ENCODE assay signal across 10 cellular contexts in the genomic region with DNA sequence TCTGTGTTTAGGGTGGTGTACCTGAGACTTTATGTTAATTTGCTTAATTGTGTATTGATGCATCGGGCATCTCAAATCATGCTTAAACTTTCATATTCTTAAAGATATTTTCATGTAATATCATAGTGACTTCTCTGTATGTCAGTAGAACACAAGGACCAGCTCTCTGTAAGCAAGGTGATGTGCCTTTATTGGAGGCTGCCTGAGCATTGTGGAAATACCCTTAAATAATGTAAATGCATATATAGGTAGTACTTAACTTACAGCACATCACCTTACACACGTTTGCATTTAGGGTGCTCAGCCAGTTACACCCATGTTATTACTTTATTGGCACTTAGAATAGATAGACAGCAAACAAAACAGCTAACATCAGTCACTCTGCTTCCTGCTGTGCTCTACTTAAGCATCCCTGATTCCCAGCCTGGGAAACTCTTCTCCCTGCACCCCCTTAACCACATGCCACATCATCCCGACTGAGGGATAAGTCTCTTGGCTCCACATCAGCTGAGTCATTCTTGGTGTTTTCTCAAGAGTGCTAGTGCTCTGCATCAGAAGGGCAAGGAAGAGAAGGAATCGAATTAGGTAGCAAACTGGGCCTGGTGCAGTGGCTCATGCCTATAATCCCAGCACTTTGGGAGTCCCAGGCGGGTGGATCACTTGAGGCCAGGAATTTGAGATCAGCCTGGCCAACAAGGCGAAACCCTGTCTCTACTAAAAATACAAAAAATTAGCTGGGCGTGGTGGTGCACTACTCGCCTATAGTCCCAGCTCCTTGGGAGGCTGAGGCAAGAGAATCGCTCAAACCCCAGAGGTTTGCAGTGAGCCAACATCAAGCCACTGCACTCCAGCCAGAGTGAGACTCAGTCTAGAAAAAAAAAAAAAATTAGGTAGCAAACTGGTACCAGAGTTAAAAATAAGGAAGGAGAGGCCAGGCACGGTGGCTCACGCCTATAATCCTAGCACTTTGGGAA.
A peak's percentile ranks its signal among the peaks of the same experiment; 100 is the strongest.
DNase-seq lines count a peak whose midpoint lies in the region; ATAC-seq and TF ChIP-seq lines count a peak whose summit lies in the region.
"Had no signal": no experiment of that assay in that cellular context is flagged by ENCODE, and none has a peak within 500 bp of the region (broad histone marks: within the 10 kb centered on the region; RNA-seq: fewer than 3 reads in every experiment).

No MANE protein-coding gene starts in this region.

- no peaks in the 10 kb centered on the region for H3K79me2 ChIP-seq in neural cell (replicated peaks; ENCODE audit: insufficient read depth, low read length)

- peak; percentile 68 for ATAC-seq in esophagus mucosa
- ATAC-seq in GM18858 (IDR thresholded peaks at IDR 0.05; ENCODE audit: unreplicated experiment) = no peak
- no peak for ATAC-seq in stimulated activated memory B cell treated with anti-CD40 and anti-IgM and Interleukin-4, amounts not matched to agents 10 μg/mL and 1 μg/mL and 100 μg/mL, for 72 hours
- no peak for ATAC-seq in GM18868 (IDR thresholded peaks at IDR 0.05; ENCODE audit: unreplicated experiment)
- ATAC-seq in HG03025 (IDR thresholded peaks at IDR 0.05; ENCODE audit: low FRiP score, unreplicated experiment) = no peak

- no peaks in the 10 kb centered on the region for H4K20me1 ChIP-seq in neural cell (ENCODE audit: insufficient read depth)

- TF ChIP-seq CTCF in AG09319 (IDR thresholded peaks at IDR 0.05; ENCODE audit: low read depth, low read length) (no peak), neural cell (IDR thresholded peaks at IDR 0.05; ENCODE audit: poor library complexity, severe bottlenecking) (no peak)

- peaks cover 17% of the 10 kb centered on the region for H3K36me3 Mint-ChIP-seq in stimulated activated memory B cell treated with anti-CD40 and anti-IgM and Interleukin-4, amounts not matched to agents 10 μg/mL and 1 μg/mL and 100 μg/mL, for 72 hours

- no peaks in the 10 kb centered on the region for H3K27me3 Mint-ChIP-seq in stimulated activated memory B cell treated with anti-CD40 and anti-IgM and Interleukin-4, amounts not matched to agents 10 μg/mL and 1 μg/mL and 100 μg/mL, for 72 hours

- H3K27me3 ChIP-seq in NT2/D1 (ENCODE audit: insufficient read depth, insufficient read length) (no peaks in the 10 kb centered on the region), neural cell (ENCODE audit: insufficient read depth, low read depth, low read length) (no peaks in the 10 kb centered on the region)

- peak; percentile 96 for DNase-seq in AG09319 (ENCODE audit: extremely low read depth, low read depth)
- DNase-seq in NT2/D1 (ENCODE audit: low read depth, low spot score) = peak; percentile 89
- DNase-seq: activated CD4-positive, alpha-beta memory T cell treated with anti-CD3 and anti-CD28 coated beads, Interleukin-2, amount 10 ng/mL, durations not matched to agents 7 days and 5 days; NCI-H2029 treated with DMSO at 0.1 percent for 48 hours had no signal

- H2AFZ ChIP-seq in neural cell (ENCODE audit: low read depth, low read length) = no peak overlapping the region

- TF ChIP-seq RAD21 in neural cell (conservative IDR thresholded peaks at IDR 0.05) = no peak

- H3K9me3 Mint-ChIP-seq in stimulated activated memory B cell treated with anti-CD40 and anti-IgM and Interleukin-4, amounts not matched to agents 10 μg/mL and 1 μg/mL and 100 μg/mL, for 72 hours = no peaks in the 10 kb centered on the region
- H3K9me3 Mint-ChIP-seq: activated CD4-positive, alpha-beta memory T cell treated with anti-CD3 and anti-CD28 coated beads, Interleukin-2, amount 10 ng/mL, durations not matched to agents 7 days and 5 days had no signal

- H3K27ac Mint-ChIP-seq in stimulated activated memory B cell treated with anti-CD40 and anti-IgM and Interleukin-4, amounts not matched to agents 10 μg/mL and 1 μg/mL and 100 μg/mL, for 72 hours = no peak overlapping the region
- H3K27ac Mint-ChIP-seq: activated CD4-positive, alpha-beta memory T cell treated with anti-CD3 and anti-CD28 coated beads, Interleukin-2, amount 10 ng/mL, durations not matched to agents 7 days and 5 days had no signal

- no peak overlapping the region for H3K4me2 ChIP-seq in neural cell (ENCODE audit: low read length)

- no peaks in the 10 kb centered on the region for H3K9me2 ChIP-seq in neural cell (ENCODE audit: insufficient read depth, low read length)

- no peak overlapping the region for H3K27ac ChIP-seq in neural cell (ENCODE audit: low read length)

- no peaks in the 10 kb centered on the region for H3K4me1 ChIP-seq in NT2/D1 (ENCODE audit: insufficient read depth, insufficient read length)

- H3K4me3 Mint-ChIP-seq in stimulated activated memory B cell treated with anti-CD40 and anti-IgM and Interleukin-4, amounts not matched to agents 10 μg/mL and 1 μg/mL and 100 μg/mL, for 72 hours = no peak overlapping the region
- H3K4me3 Mint-ChIP-seq: activated CD4-positive, alpha-beta memory T cell treated with anti-CD3 and anti-CD28 coated beads, Interleukin-2, amount 10 ng/mL, durations not matched to agents 7 days and 5 days had no signal

- H3K4me3 ChIP-seq in NT2/D1 (ENCODE audit: insufficient read length, low read depth) (no peak overlapping the region), neural cell (ENCODE audit: low read length) (no peak overlapping the region)

- H3K36me3 ChIP-seq in NT2/D1 (ENCODE audit: insufficient read depth, insufficient read length, low read length) (no peaks in the 10 kb centered on the region), neural cell (ENCODE audit: insufficient read depth, low read length) (no peaks in the 10 kb centered on the region)

- no peak for TF ChIP-seq EP300 in neural cell (conservative IDR thresholded peaks at IDR 0.05; ENCODE audit: poor library complexity, severe bottlenecking)

- no peaks in the 10 kb centered on the region for H3F3A ChIP-seq in neural cell (ENCODE audit: insufficient read depth, low read length, poor library complexity, severe bottlenecking)

- no peaks in the 10 kb centered on the region for H3K4me1 Mint-ChIP-seq in stimulated activated memory B cell treated with anti-CD40 and anti-IgM and Interleukin-4, amounts not matched to agents 10 μg/mL and 1 μg/mL and 100 μg/mL, for 72 hours
- H3K4me1 Mint-ChIP-seq: activated CD4-positive, alpha-beta memory T cell treated with anti-CD3 and anti-CD28 coated beads, Interleukin-2, amount 10 ng/mL, durations not matched to agents 7 days and 5 days had no signal

- H3K9ac ChIP-seq in NT2/D1 (ENCODE audit: insufficient read length, low read depth) = no peak overlapping the region
- no peak overlapping the region for H3K9ac ChIP-seq in neural cell (ENCODE audit: low read length)

- no peaks in the 10 kb centered on the region for H3K9me3 ChIP-seq in NT2/D1 (ENCODE audit: insufficient read depth, low read length)
- H3K9me3 ChIP-seq in neural cell (ENCODE audit: low read length) = peaks cover 3% of the 10 kb centered on the region

TF ChIP-seq in neural cell, 6 proteins besides CTCF, POLR2A, EP300 and RAD21:
- TF ChIP-seq, protein P1, sequence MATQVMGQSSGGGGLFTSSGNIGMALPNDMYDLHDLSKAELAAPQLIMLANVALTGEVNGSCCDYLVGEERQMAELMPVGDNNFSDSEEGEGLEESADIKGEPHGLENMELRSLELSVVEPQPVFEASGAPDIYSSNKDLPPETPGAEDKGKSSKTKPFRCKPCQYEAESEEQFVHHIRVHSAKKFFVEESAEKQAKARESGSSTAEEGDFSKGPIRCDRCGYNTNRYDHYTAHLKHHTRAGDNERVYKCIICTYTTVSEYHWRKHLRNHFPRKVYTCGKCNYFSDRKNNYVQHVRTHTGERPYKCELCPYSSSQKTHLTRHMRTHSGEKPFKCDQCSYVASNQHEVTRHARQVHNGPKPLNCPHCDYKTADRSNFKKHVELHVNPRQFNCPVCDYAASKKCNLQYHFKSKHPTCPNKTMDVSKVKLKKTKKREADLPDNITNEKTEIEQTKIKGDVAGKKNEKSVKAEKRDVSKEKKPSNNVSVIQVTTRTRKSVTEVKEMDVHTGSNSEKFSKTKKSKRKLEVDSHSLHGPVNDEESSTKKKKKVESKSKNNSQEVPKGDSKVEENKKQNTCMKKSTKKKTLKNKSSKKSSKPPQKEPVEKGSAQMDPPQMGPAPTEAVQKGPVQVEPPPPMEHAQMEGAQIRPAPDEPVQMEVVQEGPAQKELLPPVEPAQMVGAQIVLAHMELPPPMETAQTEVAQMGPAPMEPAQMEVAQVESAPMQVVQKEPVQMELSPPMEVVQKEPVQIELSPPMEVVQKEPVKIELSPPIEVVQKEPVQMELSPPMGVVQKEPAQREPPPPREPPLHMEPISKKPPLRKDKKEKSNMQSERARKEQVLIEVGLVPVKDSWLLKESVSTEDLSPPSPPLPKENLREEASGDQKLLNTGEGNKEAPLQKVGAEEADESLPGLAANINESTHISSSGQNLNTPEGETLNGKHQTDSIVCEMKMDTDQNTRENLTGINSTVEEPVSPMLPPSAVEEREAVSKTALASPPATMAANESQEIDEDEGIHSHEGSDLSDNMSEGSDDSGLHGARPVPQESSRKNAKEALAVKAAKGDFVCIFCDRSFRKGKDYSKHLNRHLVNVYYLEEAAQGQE (IDR thresholded peaks at IDR 0.05; ENCODE audit: borderline replicate concordance) = peak; percentile 40
- TF ChIP-seq TAF1 (IDR thresholded peaks at IDR 0.05; ENCODE audit: low read depth) = no peak
